11 cellular contexts compared by ENCODE assay signal in genomic region chr12:103801709-103802585, GRCh38. TPM values are rescaled to one million over a fixed set of nuclear protein-coding genes. Genes with fewer than 3 reads are reported as not detected.
A peak's percentile ranks its signal among the peaks of the same experiment; 100 is the strongest.
DNase-seq lines count a peak whose midpoint lies in the region; ATAC-seq, FAIRE-seq and TF ChIP-seq lines count a peak whose summit lies in the region.
"Had no signal": no experiment of that assay in that cellular context is flagged by ENCODE, and none has a peak within 500 bp of the region (broad histone marks: within the 10 kb centered on the region; RNA-seq: fewer than 3 reads in every experiment).

No MANE protein-coding gene starts in this region.

- no peaks in the 10 kb centered on the region for H3K27me3 ChIP-seq in HL-60 (ENCODE audit: insufficient read depth, poor library complexity, severe bottlenecking)
- no peaks in the 10 kb centered on the region for H3K27me3 ChIP-seq in foreskin keratinocyte

- peak; percentile 79 for ATAC-seq in foreskin keratinocyte
- ATAC-seq in sciatic nerve = peak; percentile 57

- H3K27ac ChIP-seq in HL-60 (replicated peaks) (peak overlapping the region; percentile 40), foreskin keratinocyte (peak overlapping the region; percentile 78)
- H3K27ac ChIP-seq: SK-N-MC had no signal

- DNase-seq in HL-60 (ENCODE audit: low read depth in 1 of 2, low spot score in 1 of 2) = peak in 1 of 2 experiments; percentile 29
- DNase-seq in amniotic epithelial cell (ENCODE audit: low read depth) = peak; percentile 36
- DNase-seq in foreskin keratinocyte = peak; percentile 100
- no peak for DNase-seq in sciatic nerve (ENCODE audit: low spot score)
- DNase-seq in SK-N-DZ (ENCODE audit: low spot score) = no peak
- DNase-seq in stimulated activated CD4-positive, alpha-beta T cell treated with anti-CD3 and anti-CD28 coated beads, Interleukin-4, amount 100 ng/mL, for 1 hour = no peak
- no peak for DNase-seq in HTR-8/SVneo (ENCODE audit: insufficient read length, low spot score)
- DNase-seq in SKM-1 (lab: John Stamatoyannopoulos, UW; ENCODE audit: unreplicated experiment) = no peak
- DNase-seq: activated CD4-positive, alpha-beta T cell treated with anti-CD3 and anti-CD28 coated beads, Interleukin-2, amount 50 U/mL, for 48 hours; stimulated activated CD8-positive, alpha-beta memory T cell treated with anti-CD3 and anti-CD28 coated beads, Interleukin-4, amount 100 ng/mL, for 48 hours had no signal

- intact Hi-C loops in sciatic nerve (cut with DNase I) = no loop called here

- H3K4me1 ChIP-seq in foreskin keratinocyte = peaks cover 57% of the 10 kb centered on the region

- H3K4me3 ChIP-seq in HL-60 (replicated peaks; ENCODE audit: insufficient read depth, low read length) = no peak overlapping the region
- H3K4me3 ChIP-seq: SK-N-MC had no signal

- no peak for TF ChIP-seq CTCF in HL-60 (IDR thresholded peaks at IDR 0.05; ENCODE audit: insufficient read depth, low read length)
- no peak for TF ChIP-seq CTCF in foreskin keratinocyte (conservative IDR thresholded peaks at IDR 0.05)

- no peak for FAIRE-seq in HTR-8/SVneo (lab: Jason Lieb, UNC)

RNA-seq across cellular contexts. Expression of gene NT5DC3, which starts 39.1 kb away (rescaled TPM):
- total RNA-seq in foreskin keratinocyte (20.8 and 34.3 TPM in 2 replicates), sciatic nerve (26.2 TPM)
- polyA plus RNA-seq in foreskin keratinocyte = 6.1 and 9.3 TPM in 2 replicates
- polyA plus RNA-seq in SK-N-DZ (2014; cell fraction: cytosol; rRNA removed) = 10.6 and 12.0 TPM in 2 replicates
- polyA plus RNA-seq in SK-N-DZ (2014; cell fraction: nucleus; rRNA removed) = 14.7 and 25.0 TPM in 2 replicates

Comparison
In these comparisons a context has a peak if more than half of its experiments do, and no peak if none do; other contexts are left out.
1. DNase-seq: peak in amniotic epithelial cell (single experiment) and foreskin keratinocyte (2 of 2); none in sciatic nerve (single experiment), SK-N-DZ (single experiment), stimulated activated CD4-positive, alpha-beta T cell treated with anti-CD3 and anti-CD28 coated beads, Interleukin-4, amount 100 ng/mL, for 1 hour (single experiment), HTR-8/SVneo (single experiment) and SKM-1 (single experiment).